10 cellular contexts compared by ENCODE assay signal in genomic region chr7:78530351-78530750, GRCh38.
DNase-seq lines count a peak whose midpoint lies in the region; ATAC-seq, FAIRE-seq and TF ChIP-seq lines count a peak whose summit lies in the region.
"Had no signal": no experiment of that assay in that cellular context is flagged by ENCODE, and none has a peak within 500 bp of the region (broad histone marks: within the 10 kb centered on the region; RNA-seq: fewer than 3 reads in every experiment).

No MANE protein-coding gene starts in this region.

- H3K9me3 Mint-ChIP-seq in astrocyte (ENCODE audit: unreplicated experiment), result no peaks in the 10 kb centered on the region
- peaks cover 0 to 10% (median 3%) of the 10 kb centered on the region in 5 donors for H3K9me3 Mint-ChIP-seq in CD8-positive, alpha-beta memory T cell

- CTCF ChIA-PET in CD8-positive, alpha-beta memory T cell (lab: Charles Lee), result no interaction called here

- no peaks in the 10 kb centered on the region for H3K27me3 Mint-ChIP-seq in astrocyte (ENCODE audit: low read depth, unreplicated experiment)
- H3K27me3 Mint-ChIP-seq in CD8-positive, alpha-beta memory T cell, result no peaks in the 10 kb centered on the region
- H3K27me3 Mint-ChIP-seq: T-helper 17 cell had no signal

- peaks cover 9% of the 10 kb centered on the region for H3K4me1 Mint-ChIP-seq in astrocyte (ENCODE audit: low read depth, unreplicated experiment)
- H3K4me1 Mint-ChIP-seq in CD8-positive, alpha-beta memory T cell, result no peaks in the 10 kb centered on the region
- H3K4me1 Mint-ChIP-seq: T-helper 17 cell had no signal

- no peaks in the 10 kb centered on the region for H3K9me1 ChIP-seq in keratinocyte (ENCODE audit: control insufficient read depth, extremely low read depth, insufficient read depth, low read length)

- H3K9ac ChIP-seq in astrocyte (ENCODE audit: low read length) (no peak overlapping the region), keratinocyte (ENCODE audit: control insufficient read depth, extremely low read depth, insufficient read depth, low read length) (no peak overlapping the region)

- DNase-seq in DMS153 (lab: John Stamatoyannopoulos, UW) (peak; percentile 49), NCI-H1694 (lab: John Stamatoyannopoulos, UW) (peak; percentile 35), astrocyte (ENCODE audit: low read depth) (peak; percentile 55), keratinocyte (ENCODE audit: low read depth, low spot score) (no peak), NOMO-1 treated with DMSO at 0.1 percent for 48 hours (lab: John Stamatoyannopoulos, UW; ENCODE audit: unreplicated experiment) (no peak), NCI-H2107 (lab: John Stamatoyannopoulos, UW) (no peak)
- no peak for DNase-seq in CD8-positive, alpha-beta memory T cell
- DNase-seq: NCI-H2029 treated with DMSO at 0.1 percent for 48 hours, T-helper 17 cell had no signal

- no peak for TF ChIP-seq CTCF in astrocyte (IDR thresholded peaks at IDR 0.05; ENCODE audit: insufficient read depth, low read depth, low read length)
- TF ChIP-seq CTCF in keratinocyte (optimal IDR thresholded peaks at IDR 0.05 in 1 of 3, IDR thresholded peaks at IDR 0.05 in 1 of 3, conservative IDR thresholded peaks at IDR 0.05 in 1 of 3; ENCODE audit: extremely low read depth in 1 of 3, insufficient read depth in 2 of 3, low read length in 3 of 3), result no peak

- H3K4me3 Mint-ChIP-seq in astrocyte (ENCODE audit: unreplicated experiment), result no peak overlapping the region
- H3K4me3 Mint-ChIP-seq in CD8-positive, alpha-beta memory T cell, result no peak overlapping the region
- H3K4me3 Mint-ChIP-seq: T-helper 17 cell had no signal

- H3K4me1 ChIP-seq in astrocyte (ENCODE audit: insufficient read depth, low read length) (peaks cover 7% of the 10 kb centered on the region), keratinocyte (ENCODE audit: control insufficient read depth, extremely low read depth, insufficient read depth, low read length) (no peaks in the 10 kb centered on the region)
- no peaks in the 10 kb centered on the region for H3K4me1 ChIP-seq in CD8-positive, alpha-beta memory T cell (ENCODE audit: insufficient read depth, low read length)

- H3K4me2 ChIP-seq in astrocyte (ENCODE audit: low read length), result peak overlapping the region; percentile 14
- no peak overlapping the region for H3K4me2 ChIP-seq in keratinocyte (ENCODE audit: control insufficient read depth, extremely low read depth, insufficient read depth, low read depth, low read length)

- H4K20me1 ChIP-seq in astrocyte (ENCODE audit: insufficient read depth, low read length) (no peaks in the 10 kb centered on the region), keratinocyte (ENCODE audit: control insufficient read depth, extremely low read depth, insufficient read depth, low read length) (no peaks in the 10 kb centered on the region)

- H3K27me3 ChIP-seq in astrocyte (ENCODE audit: insufficient read depth, low read length) (no peaks in the 10 kb centered on the region), keratinocyte (ENCODE audit: control insufficient read depth, extremely low read depth, insufficient read depth, low read length) (no peaks in the 10 kb centered on the region)
- H3K27me3 ChIP-seq in CD8-positive, alpha-beta memory T cell (ENCODE audit: insufficient read depth, low read length, poor library complexity, severe bottlenecking), result no peaks in the 10 kb centered on the region

- FAIRE-seq in astrocyte (lab: Jason Lieb, UNC) (no peak), keratinocyte (lab: Jason Lieb, UNC) (peak; percentile 5)

- no peaks in the 10 kb centered on the region for H3K79me2 ChIP-seq in astrocyte (ENCODE audit: insufficient read depth, low read length)
- no peaks in the 10 kb centered on the region for H3K79me2 ChIP-seq in keratinocyte (ENCODE audit: control insufficient read depth, insufficient read depth, low read length)

- no peaks in the 10 kb centered on the region for H3K36me3 ChIP-seq in astrocyte (ENCODE audit: insufficient read depth, low read length)
- no peaks in the 10 kb centered on the region for H3K36me3 ChIP-seq in keratinocyte (ENCODE audit: control insufficient read depth in 2 of 2, extremely low read depth in 1 of 2, insufficient read depth in 2 of 2, low read length in 2 of 2)
- no peaks in the 10 kb centered on the region for H3K36me3 ChIP-seq in CD8-positive, alpha-beta memory T cell (ENCODE audit: insufficient read depth, low read length)

- no peaks in the 10 kb centered on the region for H3K36me3 Mint-ChIP-seq in astrocyte (ENCODE audit: low read depth, unreplicated experiment)
- H3K36me3 Mint-ChIP-seq in CD8-positive, alpha-beta memory T cell, result no peaks in the 10 kb centered on the region

- H3K4me3 ChIP-seq in astrocyte (ENCODE audit: insufficient read depth, low read depth, low read length) (no peak overlapping the region), keratinocyte (ENCODE audit: control insufficient read depth in 2 of 3, extremely low read depth in 1 of 3, insufficient read depth in 2 of 3, low read depth in 1 of 3, low read length in 3 of 3) (no peak overlapping the region)
- H3K4me3 ChIP-seq in CD8-positive, alpha-beta memory T cell (ENCODE audit: low read length), result no peak overlapping the region

- H2AFZ ChIP-seq in astrocyte (ENCODE audit: low read depth, low read length), result no peak overlapping the region
- no peak overlapping the region for H2AFZ ChIP-seq in keratinocyte (ENCODE audit: control insufficient read depth, low read length)

- POLR2A ChIA-PET in CD8-positive, alpha-beta memory T cell (lab: Charles Lee), result no interaction called here

- H3K27ac ChIP-seq in astrocyte (ENCODE audit: low read depth, low read length) (peak overlapping the region; percentile 33), keratinocyte (ENCODE audit: control insufficient read depth, insufficient read depth, low read length) (no peak overlapping the region)
- H3K27ac ChIP-seq in CD8-positive, alpha-beta memory T cell (ENCODE audit: low read depth, low read length), result no peak overlapping the region

- H3K27ac Mint-ChIP-seq in astrocyte (ENCODE audit: unreplicated experiment), result peak overlapping the region; percentile 54
- H3K27ac Mint-ChIP-seq in CD8-positive, alpha-beta memory T cell, result no peak overlapping the region
- H3K27ac Mint-ChIP-seq: T-helper 17 cell had no signal

- dilution Hi-C loops in keratinocyte (cut with MboI; ENCODE audit: extremely low pct_ligation_motif_present, low sequenced_read_pairs), result no loop called here

- no peak for ATAC-seq in HG03342 (IDR thresholded peaks at IDR 0.05; ENCODE audit: unreplicated experiment)
- ATAC-seq: T-helper 17 cell had no signal

- H3K9me3 ChIP-seq in astrocyte (ENCODE audit: insufficient read depth, low read depth, low read length) (no peaks in the 10 kb centered on the region), keratinocyte (ENCODE audit: control insufficient read depth, low read depth, low read length) (no peaks in the 10 kb centered on the region)
- H3K9me3 ChIP-seq in CD8-positive, alpha-beta memory T cell (ENCODE audit: low read length), result no peaks in the 10 kb centered on the region

Comparison
In these comparisons a context has a peak if more than half of its experiments do, and no peak if none do; other contexts are left out.
1. DNase-seq: peak in DMS153 (single experiment), NCI-H1694 (single experiment) and astrocyte (single experiment); none in keratinocyte (single experiment), CD8-positive, alpha-beta memory T cell (0 of 5), NOMO-1 treated with DMSO at 0.1 percent for 48 hours (single experiment) and NCI-H2107 (single experiment).